ENCODE assay signal across 8 cellular contexts in genomic region chr1:231757101-231757404, GRCh38.
DNase-seq lines count a peak whose midpoint lies in the region; ATAC-seq and TF ChIP-seq lines count a peak whose summit lies in the region.

No MANE protein-coding gene starts in this region.

- H3K4me2 ChIP-seq in OCI-LY7 (ENCODE audit: low read length) = no peak overlapping the region

- BruUV-seq in OCI-LY7 (replicated peaks; lab: Mats Ljungman, UMichigan) = no TSS peak

- 0 out of 2 replicates have a peak overlapping the region, but pooled peaks have one; percentile 20 for H2AFZ ChIP-seq in OCI-LY7 (ENCODE audit: low read length)

- DNase-seq in OCI-LY7 (ENCODE audit: low spot score) (no peak), NCI-H345 treated with DMSO at 0.1 percent for 48 hours (lab: John Stamatoyannopoulos, UW; ENCODE audit: unreplicated experiment) (no peak), T-cell (no peak), iPS-NIHi11 (ENCODE audit: low spot score) (no peak), CD1c-positive myeloid dendritic cell (ENCODE audit: extremely low spot score) (no peak)
- DNase-seq in naive thymus-derived CD8-positive, alpha-beta T cell = no peak

- no peaks in the 10 kb centered on the region for H3K27me3 Mint-ChIP-seq in naive thymus-derived CD8-positive, alpha-beta T cell
- no peaks in the 10 kb centered on the region for H3K27me3 Mint-ChIP-seq in T-cell

- no peaks in the 10 kb centered on the region for H3K4me1 ChIP-seq in OCI-LY7 (ENCODE audit: insufficient read depth, low read length, poor library complexity, severe bottlenecking)

- CTCF ChIA-PET in OCI-LY7 (lab: Charles Lee; ENCODE audit: unreplicated experiment) = interaction anchor here (1.0 kb wide), 1 partner anchor 175 kb away, joined by 3 read pairs; no protein-coding TSS in a partner anchor
- CTCF ChIA-PET in T-cell (lab: Charles Lee) = interaction anchor here (0.6 to 2.2 kb wide), 14 partner anchors 10 to 1150 kb away, joined by 3 to 16 read pairs (median 4); no protein-coding TSS in a partner anchor

- H3K36me3 Mint-ChIP-seq in naive thymus-derived CD8-positive, alpha-beta T cell = peaks cover 34 to 54% (median 36%) of the 10 kb centered on the region in 3 donors
- peaks cover 54% of the 10 kb centered on the region for H3K36me3 Mint-ChIP-seq in T-cell

- no peak overlapping the region for H3K27ac Mint-ChIP-seq in naive thymus-derived CD8-positive, alpha-beta T cell
- no peak overlapping the region for H3K27ac Mint-ChIP-seq in T-cell

- peak; percentile 30 for ATAC-seq in GM19397 (IDR thresholded peaks at IDR 0.05; ENCODE audit: unreplicated experiment)
- peak; percentile 62 for ATAC-seq in HG02884 (IDR thresholded peaks at IDR 0.05; ENCODE audit: unreplicated experiment)
- ATAC-seq in naive thymus-derived CD8-positive, alpha-beta T cell = peak; percentile 14 to 20
- no peak for ATAC-seq in T-cell (replicated peaks in 1 of 4)

- no peaks in the 10 kb centered on the region for H4K20me1 ChIP-seq in OCI-LY7 (ENCODE audit: insufficient read depth, low read length)

- peaks cover 0 to 7% (median 2%) of the 10 kb centered on the region in 4 donors for H3K4me1 Mint-ChIP-seq in naive thymus-derived CD8-positive, alpha-beta T cell
- H3K4me1 Mint-ChIP-seq in T-cell = peaks cover 0 to 7% (median 3%) of the 10 kb centered on the region in 3 donors

- H3K27ac ChIP-seq in OCI-LY7 (ENCODE audit: low read depth, low read length, poor library complexity, severe bottlenecking) = no peak overlapping the region

- H3K9me2 ChIP-seq in OCI-LY7 (ENCODE audit: insufficient read depth, low read length) = no peaks in the 10 kb centered on the region

- POLR2A ChIA-PET in OCI-LY7 (lab: Charles Lee) = interaction anchor here (1.0 kb wide), 1 partner anchor 16 kb away, joined by 3 read pairs; no protein-coding TSS in a partner anchor
- POLR2A ChIA-PET in naive thymus-derived CD8-positive, alpha-beta T cell (lab: Charles Lee) = no interaction called here
- POLR2A ChIA-PET in T-cell (lab: Charles Lee) = interaction anchor here in 1 of 2 donors (0.7 kb wide), 1 partner anchor 23 kb away, joined by 3 read pairs; no protein-coding TSS in a partner anchor

- H3K4me3 Mint-ChIP-seq in naive thymus-derived CD8-positive, alpha-beta T cell = peak overlapping the region in 2 of 10 donors; percentile 14 to 41
- H3K4me3 Mint-ChIP-seq in T-cell = no peak overlapping the region

- H3K9me3 Mint-ChIP-seq in naive thymus-derived CD8-positive, alpha-beta T cell = peaks cover 1 to 22% (median 11%) of the 10 kb centered on the region in 9 donors
- H3K9me3 Mint-ChIP-seq in T-cell = peaks cover 8 to 15% (median 9%) of the 10 kb centered on the region in 3 donors

- H3K36me3 ChIP-seq in OCI-LY7 (ENCODE audit: insufficient read depth, low read length) = no peaks in the 10 kb centered on the region

- intact Hi-C loops in OCI-LY7 (cut with micrococcal nuclease; ENCODE audit: unreplicated experiment) = no loop called here

- H3K4me3 ChIP-seq in OCI-LY7 (ENCODE audit: low read depth, low read length, poor library complexity, severe bottlenecking) = no peak overlapping the region

- TF ChIP-seq CTCF in OCI-LY7 (conservative IDR thresholded peaks at IDR 0.05; ENCODE audit: low read length) = peak; percentile 61; the same call in 1 of the 2 replicates

- no peaks in the 10 kb centered on the region for H3K79me2 ChIP-seq in OCI-LY7 (ENCODE audit: insufficient read depth, low read depth, low read length)

- H3K9me3 ChIP-seq in OCI-LY7 (ENCODE audit: low read length) = no peaks in the 10 kb centered on the region

Comparison
In these comparisons a context has a peak if more than half of its experiments do, and no peak if none do; other contexts are left out.
1. ATAC-seq: peak in GM19397 (single experiment), HG02884 (single experiment) and naive thymus-derived CD8-positive, alpha-beta T cell (2 of 2); none in T-cell (0 of 4).